ENCODE assay signal across 22 cellular contexts in the genomic region with DNA sequence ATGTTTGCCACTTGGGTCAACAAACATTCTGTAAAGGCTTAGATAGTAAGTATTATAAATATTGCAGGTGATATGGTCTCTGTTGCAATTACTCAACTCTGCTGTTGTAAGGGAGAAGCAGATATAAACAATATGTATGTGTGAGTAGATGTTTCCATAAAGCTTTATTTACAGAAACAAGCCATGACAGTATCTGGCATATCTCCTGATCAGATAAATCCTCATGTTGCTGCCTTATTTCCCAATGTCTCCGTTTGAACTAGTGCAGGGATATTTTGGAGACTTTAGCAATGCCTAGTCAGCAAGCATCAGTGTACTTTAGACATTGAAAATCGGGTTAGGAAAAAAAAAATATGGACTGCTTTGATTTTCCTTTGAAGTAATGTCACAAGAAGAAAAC.
"Had no signal": no experiment of that assay in that cellular context is flagged by ENCODE, and none has a peak within 500 bp of the region (broad histone marks: within the 10 kb centered on the region; RNA-seq: fewer than 3 reads in every experiment).

No MANE protein-coding gene starts in this region.

- H3K4me1 ChIP-seq: adrenal gland had no signal

- H3K36me3 ChIP-seq: adrenal gland, MG63 had no signal

- DNase-seq: activated CD4-positive, alpha-beta T cell treated with anti-CD3 and anti-CD28 coated beads, Interleukin-2, amount 10 ng/mL, durations not matched to agents 24 days and 14 days; activated CD4-positive, alpha-beta T cell treated with anti-CD3 and anti-CD28 coated beads, Interleukin-2, amount 50 U/mL, for 48 hours; activated CD4-positive, CD25-positive, alpha-beta regulatory T cell treated with anti-CD3 and anti-CD28 coated beads, Interleukin-2, amount 50 U/mL, for 72 hours; activated gamma-delta T cell; activated naive CD4-positive, alpha-beta T cell treated with anti-CD3 and anti-CD28 coated beads for 36 hours; activated T-cell treated with anti-CD3 and anti-CD28 coated beads, Interleukin-2, amount 50 U/mL, for 48 hours; adrenal gland; aorta; MG63; MV-4-11; NCI-H1092 treated with DMSO at 0.1 percent for 48 hours; NCI-H1417 treated with DMSO at 0.1 percent for 48 hours; NCI-H1694; NCI-H2029 treated with DMSO at 0.1 percent for 48 hours; NCI-H345; NCI-H510A; NCI-H526 treated with DMSO at 0.1 percent for 48 hours; NCI-H82; SIG-M5; T-helper 17 cell; T-helper 9 cell had no signal

- H3K4me3 ChIP-seq: adrenal gland, MG63 had no signal

- H3K9me3 ChIP-seq: adrenal gland, MG63 had no signal

- H3K27ac ChIP-seq: adrenal gland, KMS-11 had no signal

- H3K27me3 ChIP-seq: adrenal gland, MG63 had no signal
